ENCODE assay signal across 15 cellular contexts in genomic region chr7:4820405-4820967, GRCh38. TPM values are rescaled to one million over a fixed set of nuclear protein-coding genes. Genes with fewer than 3 reads are reported as not detected.
DNase-seq lines count a peak whose midpoint lies in the region; ATAC-seq and TF ChIP-seq lines count a peak whose summit lies in the region.
"Had no signal": no experiment of that assay in that cellular context is flagged by ENCODE, and none has a peak within 500 bp of the region (broad histone marks: within the 10 kb centered on the region; RNA-seq: fewer than 3 reads in every experiment).

No MANE protein-coding gene starts in this region.

- H3K27ac ChIP-seq in BLaER1 (peak overlapping the region; percentile 81), caudate nucleus (ENCODE audit: low read depth, low read length) (peak overlapping the region; percentile 58), gastrocnemius medialis (peak overlapping the region; percentile 49 to 64 (median 55))
- no peak overlapping the region for H3K27ac ChIP-seq in CD4-positive, alpha-beta T cell (ENCODE audit: low read depth, low read length)
- H3K27ac ChIP-seq: HL-60, RWPE1 had no signal

- POLR2A ChIA-PET in CD4-positive, alpha-beta T cell (lab: Charles Lee): no interaction called here

- TF ChIP-seq CTCF in gastrocnemius medialis (IDR thresholded peaks at IDR 0.05 in 4 of 5, conservative IDR thresholded peaks at IDR 0.05 in 1 of 5): no peak
- no peak for TF ChIP-seq CTCF in CD4-positive, alpha-beta T cell (IDR thresholded peaks at IDR 0.05)

- no peak for DNase-seq in caudate nucleus (lab: John Stamatoyannopoulos, UW)
- no peak for DNase-seq in left ventricle myocardium superior
- DNase-seq in gastrocnemius medialis: no peak
- no peak for DNase-seq in ACHN
- DNase-seq in CD4-positive, alpha-beta T cell: no peak
- no peak for DNase-seq in activated naive CD8-positive, alpha-beta T cell treated with anti-CD3 and anti-CD28 coated beads for 36 hours
- DNase-seq: NCI-H2107; NCI-H226; NCI-H526 treated with DMSO at 0.1 percent for 48 hours; NK-92 treated with Interleukin-12 subunit alpha and Interleukin-12 subunit beta, amount 100 ng/mL, for 24 hours had no signal

- ATAC-seq in left ventricle myocardium superior (peak; percentile 69), gastrocnemius medialis (no peak), GM18505 (IDR thresholded peaks at IDR 0.05; ENCODE audit: unreplicated experiment) (no peak)
- ATAC-seq in CD4-positive, alpha-beta T cell (ENCODE audit: poor library complexity): no peak
- ATAC-seq: GM23338 had no signal

- H3K36me3 Mint-ChIP-seq in CD4-positive, alpha-beta T cell (ENCODE audit: low read depth): no peaks in the 10 kb centered on the region
- H3K36me3 Mint-ChIP-seq in activated naive CD8-positive, alpha-beta T cell treated with anti-CD3 and anti-CD28 coated beads for 36 hours: no peaks in the 10 kb centered on the region

- peaks cover 94% of the 10 kb centered on the region for H3K4me1 ChIP-seq in BLaER1
- H3K4me1 ChIP-seq in gastrocnemius medialis: no peaks in the 10 kb centered on the region

- H3K4me3 ChIP-seq in BLaER1 (peak overlapping the region; percentile 50; the same call in 1 of the 2 replicates), gastrocnemius medialis (no peak overlapping the region)
- H3K4me3 ChIP-seq: GM23338 had no signal

- peaks cover 16% of the 10 kb centered on the region for H3K27me3 Mint-ChIP-seq in CD4-positive, alpha-beta T cell
- H3K27me3 Mint-ChIP-seq in activated naive CD8-positive, alpha-beta T cell treated with anti-CD3 and anti-CD28 coated beads for 36 hours: no peaks in the 10 kb centered on the region

- no peaks in the 10 kb centered on the region for H3K9me3 Mint-ChIP-seq in CD4-positive, alpha-beta T cell
- H3K9me3 Mint-ChIP-seq in activated naive CD8-positive, alpha-beta T cell treated with anti-CD3 and anti-CD28 coated beads for 36 hours: no peaks in the 10 kb centered on the region
- H3K9me3 Mint-ChIP-seq: GM23338 had no signal

- H3K27ac Mint-ChIP-seq in CD4-positive, alpha-beta T cell: no peak overlapping the region
- no peak overlapping the region for H3K27ac Mint-ChIP-seq in activated naive CD8-positive, alpha-beta T cell treated with anti-CD3 and anti-CD28 coated beads for 36 hours
- H3K27ac Mint-ChIP-seq: GM23338 had no signal

- TF ChIP-seq POLR2A in gastrocnemius medialis (IDR thresholded peaks at IDR 0.05): no peak
- TF ChIP-seq POLR2A in GM18505 (IDR thresholded peaks at IDR 0.05; ENCODE audit: borderline replicate concordance, extremely low read depth, insufficient read depth, insufficient read length): no peak

- in situ Hi-C loops in gastrocnemius medialis (cut with MboI; ENCODE audit: low sequenced_read_pairs in 4 of 4) (no loop called here), ACHN (cut with HindIII; ENCODE audit: low pct_ligation_motif_present, low pct_unique_long_range_greater_than_20kb, low sequenced_read_pairs) (no loop called here)

- H3K9me3 ChIP-seq in BLaER1: no peaks in the 10 kb centered on the region
- H3K9me3 ChIP-seq in gastrocnemius medialis: no peaks in the 10 kb centered on the region
- H3K9me3 ChIP-seq in CD4-positive, alpha-beta T cell (ENCODE audit: control insufficient read depth, low read length): no peaks in the 10 kb centered on the region

- H3K9ac ChIP-seq in BLaER1: peak overlapping the region; percentile 60; the same call in 1 of the 2 replicates

- no peaks in the 10 kb centered on the region for H3K4me1 Mint-ChIP-seq in CD4-positive, alpha-beta T cell (ENCODE audit: low read depth)
- no peaks in the 10 kb centered on the region for H3K4me1 Mint-ChIP-seq in activated naive CD8-positive, alpha-beta T cell treated with anti-CD3 and anti-CD28 coated beads for 36 hours
- H3K4me1 Mint-ChIP-seq: GM23338 had no signal

- H3K4me3 Mint-ChIP-seq in CD4-positive, alpha-beta T cell: no peak overlapping the region
- H3K4me3 Mint-ChIP-seq in activated naive CD8-positive, alpha-beta T cell treated with anti-CD3 and anti-CD28 coated beads for 36 hours: no peak overlapping the region
- H3K4me3 Mint-ChIP-seq: GM23338 had no signal

- H3K27me3 ChIP-seq in BLaER1 (no peaks in the 10 kb centered on the region), gastrocnemius medialis (no peaks in the 10 kb centered on the region)
- peaks cover 11% of the 10 kb centered on the region for H3K27me3 ChIP-seq in CD4-positive, alpha-beta T cell (ENCODE audit: control insufficient read depth, insufficient read depth, low read length)

- no peaks in the 10 kb centered on the region for H4K20me1 ChIP-seq in BLaER1

- peak overlapping the region; percentile 97 for H3K4me2 ChIP-seq in BLaER1
- H3K4me2 ChIP-seq: GM23338 had no signal

- H3K36me3 ChIP-seq in BLaER1 (no peaks in the 10 kb centered on the region), gastrocnemius medialis (no peaks in the 10 kb centered on the region)

- CTCF ChIA-PET in CD4-positive, alpha-beta T cell (lab: Charles Lee): no interaction called here

- intact Hi-C loops in left ventricle myocardium superior (cut with micrococcal nuclease) (no loop called here), gastrocnemius medialis (cut with DNase I; ENCODE audit: low total_unique reads) (no loop called here)
- intact Hi-C loops in CD4-positive, alpha-beta T cell (cut with DNase I, micrococcal nuclease): no loop called here

RNA-seq across cellular contexts. Expression of gene PAPOLB, which starts 41.3 kb away (rescaled TPM):
- total RNA-seq in left ventricle myocardium superior (0.05 TPM), gastrocnemius medialis (under 1 TPM in 1 of 4 donors, not detected in 3; 0.10 TPM)
- not detected for total RNA-seq in CD4-positive, alpha-beta T cell
- under 1 TPM in 1 of 2 experiments, not detected in 1; 0.04 TPM for total RNA-seq in activated naive CD8-positive, alpha-beta T cell treated with anti-CD3 and anti-CD28 coated beads for 36 hours

RNA-seq across cellular contexts. Expression of gene AP5Z1, which starts 45.1 kb away (rescaled TPM):
- 10.5 TPM for total RNA-seq in left ventricle myocardium superior
- total RNA-seq in gastrocnemius medialis: 10 to 100 TPM; 10.2 to 18.1 (median 14.6) TPM
- 100 to 1,000 TPM in 1 of 2 experiments, 10 to 100 TPM in 1; 93.5 to 102 TPM for total RNA-seq in CD4-positive, alpha-beta T cell
- 10 to 100 TPM; 43.1 to 47.1 TPM for total RNA-seq in activated naive CD8-positive, alpha-beta T cell treated with anti-CD3 and anti-CD28 coated beads for 36 hours
